ENCODE assay signal across 8 cellular contexts in genomic region chr16:68539704-68540370, GRCh38. TPM values are rescaled to one million over a fixed set of nuclear protein-coding genes. Genes with fewer than 3 reads are reported as not detected.
DNase-seq lines count a peak whose midpoint lies in the region; ATAC-seq and TF ChIP-seq lines count a peak whose summit lies in the region.

No MANE protein-coding gene starts in this region.

- peak; percentile 25 for ATAC-seq in GM21723 (IDR thresholded peaks at IDR 0.05; ENCODE audit: unreplicated experiment)
- ATAC-seq in left lobe of liver = peak; percentile 44
- peak; percentile 53 for ATAC-seq in stimulated activated naive CD8-positive, alpha-beta T cell treated with anti-CD3 and anti-CD28 coated beads, Interleukin-15, amount 100 ng/mL, for 72 hours

- peak overlapping the region; percentile 95 to 96 for H3K27ac Mint-ChIP-seq in stimulated activated naive CD8-positive, alpha-beta T cell treated with anti-CD3 and anti-CD28 coated beads, Interleukin-15, amount 100 ng/mL, for 72 hours

- peak overlapping the region; percentile 82 to 89 for H3K27ac ChIP-seq in breast epithelium

- peaks cover 10 to 14% of the 10 kb centered on the region in 2 donors for H3K9me3 Mint-ChIP-seq in stimulated activated naive CD8-positive, alpha-beta T cell treated with anti-CD3 and anti-CD28 coated beads, Interleukin-15, amount 100 ng/mL, for 72 hours

- peak overlapping the region; percentile 75 to 99 (median 97) for H3K4me3 ChIP-seq in breast epithelium

- no peaks in the 10 kb centered on the region for H3K9me3 ChIP-seq in breast epithelium

- H3K27me3 ChIP-seq in breast epithelium = no peaks in the 10 kb centered on the region

- H3K4me1 Mint-ChIP-seq in stimulated activated naive CD8-positive, alpha-beta T cell treated with anti-CD3 and anti-CD28 coated beads, Interleukin-15, amount 100 ng/mL, for 72 hours = peaks cover 39% of the 10 kb centered on the region

- H3K27me3 Mint-ChIP-seq in stimulated activated naive CD8-positive, alpha-beta T cell treated with anti-CD3 and anti-CD28 coated beads, Interleukin-15, amount 100 ng/mL, for 72 hours = no peaks in the 10 kb centered on the region

- H3K36me3 ChIP-seq in breast epithelium = no peaks in the 10 kb centered on the region

- TF ChIP-seq CTCF in breast epithelium (IDR thresholded peaks at IDR 0.05) = no peak

- TF ChIP-seq POLR2A in breast epithelium (IDR thresholded peaks at IDR 0.05) = no peak

- DNase-seq in DMS79 treated with DMSO at 0.1 percent for 48 hours (lab: John Stamatoyannopoulos, UW) (peak; percentile 29), NOMO-1 treated with dmso at 0.1 percent for 144 hours (lab: John Stamatoyannopoulos, UW; ENCODE audit: unreplicated experiment) (peak; percentile 12), breast epithelium (ENCODE audit: low spot score in 2 of 2) (no peak), left lobe of liver (ENCODE audit: low spot score) (no peak), DMS153 (lab: John Stamatoyannopoulos, UW) (no peak), cerebellum (ENCODE audit: low spot score) (no peak)
- peak; percentile 19 to 22 for DNase-seq in stimulated activated naive CD8-positive, alpha-beta T cell treated with anti-CD3 and anti-CD28 coated beads, Interleukin-15, amount 100 ng/mL, for 72 hours

- H3K4me3 Mint-ChIP-seq in stimulated activated naive CD8-positive, alpha-beta T cell treated with anti-CD3 and anti-CD28 coated beads, Interleukin-15, amount 100 ng/mL, for 72 hours = peak overlapping the region; percentile 91 to 96

- intact Hi-C loops in breast epithelium (cut with DNase I; ENCODE audit: low total_unique reads) = no loop called here

- no peaks in the 10 kb centered on the region for H3K4me1 ChIP-seq in breast epithelium

RNA-seq across cellular contexts. Expression of gene ZFP90, which starts 0.7 kb away (rescaled TPM):
- total RNA-seq in breast epithelium (10 to 100 TPM; 35.7 to 40.6 (median 40.3) TPM), left lobe of liver (6.1 TPM), cerebellum (87.6 TPM)

Comparison
In these comparisons a context has a peak if more than half of its experiments do, and no peak if none do; other contexts are left out.
1. DNase-seq: peak in DMS79 treated with DMSO at 0.1 percent for 48 hours (single experiment), NOMO-1 treated with dmso at 0.1 percent for 144 hours (single experiment) and stimulated activated naive CD8-positive, alpha-beta T cell treated with anti-CD3 and anti-CD28 coated beads, Interleukin-15, amount 100 ng/mL, for 72 hours (2 of 2); none in breast epithelium (0 of 2), left lobe of liver (single experiment), DMS153 (single experiment) and cerebellum (single experiment).
2. Peak in every context shown above with its lines, with median percentiles within 50 percentile points of each other: ATAC-seq.